Comparison of ENCODE assay signal across 8 cellular contexts in genomic region chr10:131900350-131901152, GRCh38. TPM values are rescaled to one million over a fixed set of nuclear protein-coding genes. Genes with fewer than 3 reads are reported as not detected.
DNase-seq lines count a peak whose midpoint lies in the region; ATAC-seq and TF ChIP-seq lines count a peak whose summit lies in the region.

TSS of gene PPP2R2D (plus strand) at chr10:131901008. CDS start at chr10:131901149, 141 bp downstream.

- CTCF ChIA-PET in activated CD4-positive, alpha-beta T cell treated with anti-CD3 and anti-CD28 coated beads for 36 hours (lab: Charles Lee), result interaction anchor here (0.8 to 2.2 kb wide), 7 partner anchors 8 to 146 kb away, joined by 4 to 18 read pairs (median 4); no protein-coding TSS in a partner anchor

- ATAC-seq in GM19035 (IDR thresholded peaks at IDR 0.05; ENCODE audit: unreplicated experiment) (peak; percentile 91), HG03342 (IDR thresholded peaks at IDR 0.05; ENCODE audit: unreplicated experiment) (peak; percentile 88)
- peak; percentile 83 for ATAC-seq in activated CD4-positive, alpha-beta T cell treated with anti-CD3 and anti-CD28 coated beads for 36 hours

- H3K27me3 Mint-ChIP-seq in activated CD4-positive, alpha-beta T cell treated with anti-CD3 and anti-CD28 coated beads for 36 hours, result peaks cover 7% of the 10 kb centered on the region
- H3K27me3 Mint-ChIP-seq in chondrocyte (ENCODE audit: low read depth), result peaks cover 16% of the 10 kb centered on the region

- DNase-seq in AG10803 (ENCODE audit: low read depth) (peak; percentile 84), NCI-H446 treated with DMSO at 0.1 percent for 48 hours (lab: John Stamatoyannopoulos, UW) (peak; percentile 52), chondrocyte (ENCODE audit: low spot score) (peak; percentile 96), kidney glomerular epithelial cell (lab: John Stamatoyannopoulos, UW) (peak; percentile 60)
- DNase-seq in activated CD4-positive, alpha-beta T cell treated with anti-CD3 and anti-CD28 coated beads for 36 hours, result peak; percentile 97
- DNase-seq in stimulated activated CD4-positive, alpha-beta T cell treated with anti-CD3 and anti-CD28 coated beads, Interleukin-1b, Interleukin-23, amount 100 ng/mL, for 1 hour (ENCODE audit: low read depth in 2 of 2), result peak; percentile 90 to 92

- H3K36me3 Mint-ChIP-seq in activated CD4-positive, alpha-beta T cell treated with anti-CD3 and anti-CD28 coated beads for 36 hours (ENCODE audit: low read depth), result peaks cover 17% of the 10 kb centered on the region
- no peaks in the 10 kb centered on the region for H3K36me3 Mint-ChIP-seq in chondrocyte (ENCODE audit: low read depth)

- H3K4me1 Mint-ChIP-seq in activated CD4-positive, alpha-beta T cell treated with anti-CD3 and anti-CD28 coated beads for 36 hours, result peaks cover 53% of the 10 kb centered on the region
- H3K4me1 Mint-ChIP-seq in chondrocyte (ENCODE audit: low read depth), result peaks cover 31% of the 10 kb centered on the region

- no peak for TF ChIP-seq CTCF in AG10803 (conservative IDR thresholded peaks at IDR 0.05; ENCODE audit: low read length)
- no peak for TF ChIP-seq CTCF in chondrocyte (IDR thresholded peaks at IDR 0.05)

- intact Hi-C loops in activated CD4-positive, alpha-beta T cell treated with anti-CD3 and anti-CD28 coated beads for 36 hours (cut with DNase I, micrococcal nuclease), result loop anchor here (1.0 to 10.0 kb wide), 11 partner anchors 82 to 1790 kb away; partner anchors contain the start of genes LRRC27 (in 2 of the 2), C10orf143 (in 1 of the 2), INPP5A (in 1 of the 2) and MTG1 (in 1 of the 2)

- peak within 1 kb of the TSS; percentile 92 for H3K27ac Mint-ChIP-seq in activated CD4-positive, alpha-beta T cell treated with anti-CD3 and anti-CD28 coated beads for 36 hours
- peak within 1 kb of the TSS; percentile 83 for H3K27ac Mint-ChIP-seq in chondrocyte (ENCODE audit: unreplicated experiment)

- H3K9me3 Mint-ChIP-seq in activated CD4-positive, alpha-beta T cell treated with anti-CD3 and anti-CD28 coated beads for 36 hours (ENCODE audit: low read depth), result no peaks in the 10 kb centered on the region
- no peaks in the 10 kb centered on the region for H3K9me3 Mint-ChIP-seq in chondrocyte (ENCODE audit: low read depth)

- POLR2A ChIA-PET in activated CD4-positive, alpha-beta T cell treated with anti-CD3 and anti-CD28 coated beads for 36 hours (lab: Charles Lee), result interaction anchor here (1.1 kb wide), 1 partner anchor 72 kb away, joined by 5 read pairs; no protein-coding TSS in a partner anchor

- H3K4me3 Mint-ChIP-seq in activated CD4-positive, alpha-beta T cell treated with anti-CD3 and anti-CD28 coated beads for 36 hours, result peak within 1 kb of the TSS; percentile 93
- H3K4me3 Mint-ChIP-seq in chondrocyte (ENCODE audit: unreplicated experiment), result peak within 1 kb of the TSS; percentile 81

- H3K4me3 ChIP-seq in AG10803 (ENCODE audit: low read length), result peak within 1 kb of the TSS; percentile 77

RNA-seq across cellular contexts. Expression of gene PPP2R2D, which starts in this region (rescaled TPM):
- 10 to 100 TPM; 30.0 to 39.3 TPM for total RNA-seq in activated CD4-positive, alpha-beta T cell treated with anti-CD3 and anti-CD28 coated beads for 36 hours
- 24.3 to 27.5 TPM (median 25.1 TPM) in 3 replicates for total RNA-seq in chondrocyte

Comparison
In these comparisons a context has a peak if more than half of its experiments do, and no peak if none do; other contexts are left out.
1. Peak in every context shown above with its lines: DNase-seq, ATAC-seq and H3K4me3 ChIP-seq.